8 cellular contexts compared by ENCODE assay signal in the genomic region with DNA sequence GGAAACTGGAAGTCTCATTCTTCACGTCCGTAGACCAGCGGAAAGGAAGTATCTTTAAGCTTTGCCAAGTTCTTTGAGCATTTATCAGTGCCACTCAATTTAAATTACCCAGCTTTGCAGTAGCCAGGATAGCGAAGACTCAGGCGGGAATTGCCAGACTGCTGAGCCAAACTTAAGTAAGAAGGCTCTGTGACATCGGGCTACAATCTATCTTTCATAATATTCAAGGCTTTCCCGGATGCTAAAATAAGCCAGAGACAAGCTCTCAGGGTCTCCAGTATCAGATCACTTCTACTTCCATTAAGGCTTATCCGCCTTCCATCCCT. TPM values are rescaled to one million over a fixed set of nuclear protein-coding genes. Genes with fewer than 3 reads are reported as not detected.
A peak's percentile ranks its signal among the peaks of the same experiment; 100 is the strongest.
DNase-seq lines count a peak whose midpoint lies in the region; ATAC-seq and TF ChIP-seq lines count a peak whose summit lies in the region.

No MANE protein-coding gene starts in this region.

- H3K9me3 ChIP-seq in CD8-positive, alpha-beta T cell (ENCODE audit: low read length), result no peaks in the 10 kb centered on the region
- no peaks in the 10 kb centered on the region for H3K9me3 ChIP-seq in OCI-LY3 (ENCODE audit: insufficient read depth, low read length)
- no peaks in the 10 kb centered on the region for H3K9me3 ChIP-seq in esophagus (ENCODE audit: control insufficient read depth in 2 of 2, insufficient read depth in 1 of 2, low read depth in 1 of 2, low read length in 1 of 2)

- peak overlapping the region; percentile 83 for H2AFZ ChIP-seq in OCI-LY3 (ENCODE audit: low read depth, low read length)

- H3K9ac ChIP-seq in OCI-LY3 (ENCODE audit: low read length), result peak overlapping the region; percentile 87

- peaks cover 19% of the 10 kb centered on the region for H3K36me3 Mint-ChIP-seq in CD8-positive, alpha-beta T cell

- DNase-seq in CD8-positive, alpha-beta T cell, result no peak
- DNase-seq in omental fat pad (ENCODE audit: low spot score) (no peak), NCI-H2196 treated with DMSO at 0.1 percent for 48 hours (lab: John Stamatoyannopoulos, UW; ENCODE audit: unreplicated experiment) (no peak), SW480 (ENCODE audit: low spot score) (no peak)

- intact Hi-C loops in CD8-positive, alpha-beta T cell (cut with DNase I, micrococcal nuclease), result loop anchor here (1.0 to 5.0 kb wide), 6 partner anchors 63 to 1261 kb away; a partner anchor contains a TSS

- H3K27me3 Mint-ChIP-seq in CD8-positive, alpha-beta T cell (ENCODE audit: low read depth), result no peaks in the 10 kb centered on the region

- H3K4me3 ChIP-seq in CD8-positive, alpha-beta T cell (ENCODE audit: low read depth, low read length), result peak overlapping the region; percentile 62
- H3K4me3 ChIP-seq in OCI-LY3 (ENCODE audit: low read length) (peak overlapping the region; percentile 97), esophagus (ENCODE audit: low read depth in 1 of 2, low read length in 2 of 2) (peak overlapping the region; percentile 93 to 97)

- H3K4me2 ChIP-seq in OCI-LY3 (ENCODE audit: low read length), result peak overlapping the region; percentile 88

- no peaks in the 10 kb centered on the region for H3K9me3 Mint-ChIP-seq in CD8-positive, alpha-beta T cell

- whole genome bisulfite sequencing in esophagus, 2 donors, result 1 to 2% methylated on average over 8 of the region's 8 CpGs

- H3K4me1 ChIP-seq in CD8-positive, alpha-beta T cell (ENCODE audit: insufficient read depth, low read length), result peaks cover 6% of the 10 kb centered on the region
- H3K4me1 ChIP-seq in OCI-LY3 (ENCODE audit: low read length) (peaks cover 16% of the 10 kb centered on the region), esophagus (ENCODE audit: control insufficient read depth in 2 of 2, insufficient read depth in 2 of 2, low read length in 1 of 2) (no peaks in the 10 kb centered on the region)

- H3K4me1 Mint-ChIP-seq in CD8-positive, alpha-beta T cell (ENCODE audit: low read depth), result peaks cover 20% of the 10 kb centered on the region

- H3K4me3 Mint-ChIP-seq in CD8-positive, alpha-beta T cell, result peak overlapping the region; percentile 97

- no peaks in the 10 kb centered on the region for H3K27me3 ChIP-seq in CD8-positive, alpha-beta T cell (ENCODE audit: insufficient read depth, low read length)
- H3K27me3 ChIP-seq in OCI-LY3 (ENCODE audit: low read depth, low read length) (peaks cover 9% of the 10 kb centered on the region; the same call in 1 of the 2 replicates), esophagus (ENCODE audit: control insufficient read depth in 1 of 2, insufficient read depth in 2 of 2, low read length in 2 of 2) (no peaks in the 10 kb centered on the region)

- ATAC-seq in CD8-positive, alpha-beta T cell, result no peak
- peak; percentile 5 for ATAC-seq in GM21737 (IDR thresholded peaks at IDR 0.05; ENCODE audit: unreplicated experiment)
- peak; percentile 24 for ATAC-seq in omental fat pad (ENCODE audit: low FRiP score)
- ATAC-seq in HG03139 (IDR thresholded peaks at IDR 0.05; ENCODE audit: unreplicated experiment), result no peak

- CTCF ChIA-PET in CD8-positive, alpha-beta T cell (lab: Charles Lee), result no interaction called here

- no peaks in the 10 kb centered on the region for H3K36me3 ChIP-seq in CD8-positive, alpha-beta T cell (ENCODE audit: insufficient read depth, low read length)
- H3K36me3 ChIP-seq in OCI-LY3 (replicated peaks; ENCODE audit: low read depth, low read length) (peaks cover 25% of the 10 kb centered on the region), esophagus (ENCODE audit: control insufficient read depth in 2 of 2, insufficient read depth in 2 of 2, low read length in 1 of 2) (no peaks in the 10 kb centered on the region)

- peak overlapping the region; percentile 89 for H3K27ac Mint-ChIP-seq in CD8-positive, alpha-beta T cell

- peak overlapping the region; percentile 57 for H3K27ac ChIP-seq in CD8-positive, alpha-beta T cell (ENCODE audit: low read depth, low read length)
- H3K27ac ChIP-seq in OCI-LY3 (ENCODE audit: low read length) (0 out of 2 replicates have a peak overlapping the region, but pooled peaks have one; percentile 20), esophagus (ENCODE audit: low read depth in 2 of 2, low read length in 1 of 2) (peak overlapping the region; percentile 78 to 79)

- TF ChIP-seq CTCF in CD8-positive, alpha-beta T cell (IDR thresholded peaks at IDR 0.05), result no peak
- no peak for TF ChIP-seq CTCF in OCI-LY3 (IDR thresholded peaks at IDR 0.05; ENCODE audit: low read depth, low read length)
- no peak for TF ChIP-seq CTCF in omental fat pad (IDR thresholded peaks at IDR 0.05)

- no peaks in the 10 kb centered on the region for H4K20me1 ChIP-seq in OCI-LY3 (ENCODE audit: insufficient read depth, low read length)

- H3K79me2 ChIP-seq in OCI-LY3 (ENCODE audit: low read length), result peaks cover 10% of the 10 kb centered on the region

- POLR2A ChIA-PET in CD8-positive, alpha-beta T cell (lab: Charles Lee), result interaction anchor here (1.0 to 1.1 kb wide), 3 partner anchors 45 to 202 kb away, joined by 3 to 7 read pairs (median 4); a partner anchor contains a TSS

RNA-seq across cellular contexts. Expression of a gene that starts 0.4 kb away (rescaled TPM):
- total RNA-seq in CD8-positive, alpha-beta T cell, result 1 to 10 TPM in 1 of 2 experiments, under 1 TPM in 1; 0.57 to 1.5 TPM
- 1 to 10 TPM; 1.4 to 1.7 TPM for polyA plus RNA-seq in esophagus
- total RNA-seq in omental fat pad, result under 1 TPM; 0.13 to 0.79 (median 0.38) TPM

Comparison
In these comparisons a context has a peak if more than half of its experiments do, and no peak if none do; other contexts are left out.
1. ATAC-seq: peak in GM21737 (single experiment) and omental fat pad (single experiment); none in CD8-positive, alpha-beta T cell (single experiment) and HG03139 (single experiment).
2. H3K27ac ChIP-seq: peak in every context shown above with its lines; median percentile 78 in esophagus; 57 in CD8-positive, alpha-beta T cell; 20 in OCI-LY3.
3. Peak in every context shown above with its lines, with median percentiles within 50 percentile points of each other: H3K4me3 ChIP-seq.